ENCODE assay signal across 17 cellular contexts in the genomic region with DNA sequence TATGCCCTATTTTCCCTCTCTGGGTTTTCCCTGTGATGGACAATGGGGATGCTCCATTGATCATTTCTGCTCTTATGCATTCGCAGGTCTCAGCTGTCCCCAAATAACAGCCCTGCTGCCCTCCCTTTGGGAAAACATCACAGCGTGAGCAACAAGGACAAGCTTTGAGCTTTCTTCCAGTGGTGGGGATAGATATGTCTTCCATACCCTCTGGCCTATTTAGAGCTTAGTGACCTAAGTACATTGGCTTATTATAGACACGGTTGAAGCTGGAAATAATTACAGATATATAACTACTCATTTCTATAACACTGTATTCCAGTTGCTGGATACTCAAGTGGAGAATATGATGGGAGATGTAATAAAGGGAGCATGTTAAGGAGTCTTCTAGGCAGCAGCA.
DNase-seq lines count a peak whose midpoint lies in the region; ATAC-seq and TF ChIP-seq lines count a peak whose summit lies in the region.
"Had no signal": no experiment of that assay in that cellular context is flagged by ENCODE, and none has a peak within 500 bp of the region (broad histone marks: within the 10 kb centered on the region; RNA-seq: fewer than 3 reads in every experiment).

No MANE protein-coding gene starts in this region.

- H3K9me3 ChIP-seq in right atrium auricular region (no peaks in the 10 kb centered on the region), IMR-90 (ENCODE audit: control insufficient read depth, insufficient read depth, low read length) (no peaks in the 10 kb centered on the region), heart right ventricle (no peaks in the 10 kb centered on the region)
- H3K9me3 ChIP-seq: BLaER1 had no signal

- no peaks in the 10 kb centered on the region for H3K9me3 Mint-ChIP-seq in stimulated activated memory B cell treated with anti-CD40 and anti-IgM and Interleukin-4, amounts not matched to agents 10 μg/mL and 1 μg/mL and 100 μg/mL, for 72 hours
- no peaks in the 10 kb centered on the region for H3K9me3 Mint-ChIP-seq in activated CD8-positive, alpha-beta memory T cell treated with anti-CD3 and anti-CD28 coated beads, Interleukin-2, amount 10 ng/mL, durations not matched to agents 7 days and 5 days (ENCODE audit: low read depth)
- H3K9me3 Mint-ChIP-seq: CD4-positive, alpha-beta memory T cell; GM23338 had no signal

- H3K27me3 Mint-ChIP-seq in stimulated activated memory B cell treated with anti-CD40 and anti-IgM and Interleukin-4, amounts not matched to agents 10 μg/mL and 1 μg/mL and 100 μg/mL, for 72 hours, result no peaks in the 10 kb centered on the region
- peaks cover under 1% of the 10 kb centered on the region for H3K27me3 Mint-ChIP-seq in activated CD8-positive, alpha-beta memory T cell treated with anti-CD3 and anti-CD28 coated beads, Interleukin-2, amount 10 ng/mL, durations not matched to agents 7 days and 5 days

- H4K8ac ChIP-seq in IMR-90 (ENCODE audit: low read depth in 2 of 2, low read length in 2 of 2), result no peak overlapping the region

- H4K91ac ChIP-seq in IMR-90 (ENCODE audit: insufficient read depth, low read depth, low read length), result no peak overlapping the region

- H3K27ac Mint-ChIP-seq in stimulated activated memory B cell treated with anti-CD40 and anti-IgM and Interleukin-4, amounts not matched to agents 10 μg/mL and 1 μg/mL and 100 μg/mL, for 72 hours, result peak overlapping the region; percentile 74
- H3K27ac Mint-ChIP-seq in activated CD8-positive, alpha-beta memory T cell treated with anti-CD3 and anti-CD28 coated beads, Interleukin-2, amount 10 ng/mL, durations not matched to agents 7 days and 5 days, result no peak overlapping the region
- H3K27ac Mint-ChIP-seq: CD14-positive monocyte; CD4-positive, alpha-beta memory T cell; GM23338 had no signal

- H2AK5ac ChIP-seq in IMR-90 (ENCODE audit: low read depth, low read length), result no peak overlapping the region

- no peak overlapping the region for H3K23ac ChIP-seq in IMR-90 (ENCODE audit: low read depth, low read length)

- TF ChIP-seq RAD21 in IMR-90 (IDR thresholded peaks at IDR 0.05; ENCODE audit: low read length), result no peak

- no peak overlapping the region for H3K9ac ChIP-seq in IMR-90 (ENCODE audit: low read depth, low read length)
- H3K9ac ChIP-seq: BLaER1 had no signal

- H3K36me3 ChIP-seq in right atrium auricular region (no peaks in the 10 kb centered on the region), IMR-90 (ENCODE audit: control insufficient read depth, insufficient read depth, low read length) (no peaks in the 10 kb centered on the region), heart right ventricle (no peaks in the 10 kb centered on the region)
- H3K36me3 ChIP-seq: BLaER1 had no signal

- H3K36me3 Mint-ChIP-seq in stimulated activated memory B cell treated with anti-CD40 and anti-IgM and Interleukin-4, amounts not matched to agents 10 μg/mL and 1 μg/mL and 100 μg/mL, for 72 hours, result no peaks in the 10 kb centered on the region
- no peaks in the 10 kb centered on the region for H3K36me3 Mint-ChIP-seq in activated CD8-positive, alpha-beta memory T cell treated with anti-CD3 and anti-CD28 coated beads, Interleukin-2, amount 10 ng/mL, durations not matched to agents 7 days and 5 days
- H3K36me3 Mint-ChIP-seq: CD14-positive monocyte; CD4-positive, alpha-beta memory T cell had no signal

- no peak overlapping the region for H2BK15ac ChIP-seq in IMR-90 (ENCODE audit: low read depth, low read length)

- H4K5ac ChIP-seq in IMR-90 (ENCODE audit: low read depth, low read length), result no peak overlapping the region

- H3K9me1 ChIP-seq in IMR-90 (ENCODE audit: insufficient read depth, low read length), result no peaks in the 10 kb centered on the region

- no peak overlapping the region for H3K56ac ChIP-seq in IMR-90 (ENCODE audit: extremely low read depth, insufficient read depth, low read length)

- H3K27me3 ChIP-seq in right atrium auricular region (no peaks in the 10 kb centered on the region), IMR-90 (ENCODE audit: control insufficient read depth, insufficient read depth, low read length) (peaks cover 7% of the 10 kb centered on the region; the same call in 1 of the 2 replicates), heart right ventricle (no peaks in the 10 kb centered on the region)
- H3K27me3 ChIP-seq: BLaER1 had no signal

- H3K79me1 ChIP-seq in IMR-90 (ENCODE audit: low read depth in 1 of 2, low read length in 2 of 2), result no peaks in the 10 kb centered on the region

- H2BK5ac ChIP-seq in IMR-90 (ENCODE audit: low read depth, low read length, poor library complexity, severe bottlenecking), result no peak overlapping the region

- H3K4me1 ChIP-seq in right atrium auricular region (peaks cover 0 to 5% of the 10 kb centered on the region in 2 donors), IMR-90 (ENCODE audit: control insufficient read depth, insufficient read depth, low read length) (peaks cover 3% of the 10 kb centered on the region; the same call in 1 of the 2 replicates), heart right ventricle (peaks cover 0 to 48% (median 3%) of the 10 kb centered on the region in 9 donors)

- TF ChIP-seq POLR2A in IMR-90 (IDR thresholded peaks at IDR 0.05; ENCODE audit: low read depth, low read length), result no peak

- ATAC-seq in Right ventricle myocardium superior (ENCODE audit: poor library complexity) (peak; percentile 42), IMR-90 (ENCODE audit: low read depth) (no peak), heart right ventricle (peak in 5 of 8 donors; percentile 19 to 65 (median 39))
- no peak for ATAC-seq in stimulated activated memory B cell treated with anti-CD40 and anti-IgM and Interleukin-4, amounts not matched to agents 10 μg/mL and 1 μg/mL and 100 μg/mL, for 72 hours
- no peak for ATAC-seq in activated CD8-positive, alpha-beta memory T cell treated with anti-CD3 and anti-CD28 coated beads, Interleukin-2, amount 10 ng/mL, durations not matched to agents 7 days and 5 days
- ATAC-seq: GM23338 had no signal

- BruUV-seq in IMR-90 (replicated peaks; lab: Mats Ljungman, UMichigan), result no TSS peak

- H2AK9ac ChIP-seq in IMR-90 (replicated peaks; ENCODE audit: low read depth, low read length, poor library complexity), result no peak overlapping the region

- in situ Hi-C loops in IMR-90 (cut with MboI; ENCODE audit: low sequenced_read_pairs) (no loop called here), ACHN (cut with HindIII; ENCODE audit: low pct_ligation_motif_present, low pct_unique_long_range_greater_than_20kb, low sequenced_read_pairs) (no loop called here)

- H2AFZ ChIP-seq in IMR-90 (replicated peaks; ENCODE audit: low read length, poor library complexity), result no peak overlapping the region
- H2AFZ ChIP-seq: GM23338 had no signal

- no peak overlapping the region for H2BK120ac ChIP-seq in IMR-90 (ENCODE audit: low read depth, low read length)

- H3K4me2 ChIP-seq in IMR-90 (ENCODE audit: low read depth, low read length), result no peak overlapping the region
- H3K4me2 ChIP-seq: BLaER1, GM23338 had no signal

- no CpG with 5 or more reads among the region's 3 CpGs for WGBS in IMR-90 (ENCODE audit: extremely low coverage in 2 of 2, insufficient read length in 1 of 2), 2 experiments
- WGBS in heart right ventricle, 2 donors, result 36 to 61% methylated on average over 3 of the region's 3 CpGs

- H3K4me3 ChIP-seq in right atrium auricular region, result no peak overlapping the region
- no peak overlapping the region for H3K4me3 ChIP-seq in IMR-90 (ENCODE audit: insufficient read depth, low read depth, low read length)
- no peak overlapping the region for H3K4me3 ChIP-seq in heart right ventricle
- H3K4me3 ChIP-seq: BLaER1, GM23338 had no signal

- H3K4me3 Mint-ChIP-seq in stimulated activated memory B cell treated with anti-CD40 and anti-IgM and Interleukin-4, amounts not matched to agents 10 μg/mL and 1 μg/mL and 100 μg/mL, for 72 hours, result no peak overlapping the region
- H3K4me3 Mint-ChIP-seq in activated CD8-positive, alpha-beta memory T cell treated with anti-CD3 and anti-CD28 coated beads, Interleukin-2, amount 10 ng/mL, durations not matched to agents 7 days and 5 days, result no peak overlapping the region
- H3K4me3 Mint-ChIP-seq: CD14-positive monocyte; CD4-positive, alpha-beta memory T cell; GM23338 had no signal

- H3K18ac ChIP-seq in IMR-90 (ENCODE audit: low read depth, low read length), result no peak overlapping the region

- CTCF ChIA-PET in IMR-90 (lab: Yijun Ruan, JAX), result interaction anchor here (1.1 kb wide), 1 partner anchor 30 kb away, joined by 3 read pairs; no protein-coding TSS in a partner anchor
- CTCF ChIA-PET in activated CD8-positive, alpha-beta memory T cell treated with anti-CD3 and anti-CD28 coated beads, Interleukin-2, amount 10 ng/mL, durations not matched to agents 7 days and 5 days (lab: Charles Lee), result interaction anchor here (1.2 kb wide), 1 partner anchor 8 kb away, joined by 3 read pairs; no protein-coding TSS in a partner anchor

- H4K20me1 ChIP-seq in IMR-90 (ENCODE audit: insufficient read depth, low read length), result no peaks in the 10 kb centered on the region
- H4K20me1 ChIP-seq: BLaER1 had no signal

- TF ChIP-seq CTCF in right atrium auricular region (IDR thresholded peaks at IDR 0.05), result no peak
- no peak for TF ChIP-seq CTCF in IMR-90 (conservative IDR thresholded peaks at IDR 0.05; ENCODE audit: low read depth, low read length)
- no peak for TF ChIP-seq CTCF in heart right ventricle (IDR thresholded peaks at IDR 0.05)

- intact Hi-C loops in Right ventricle myocardium superior (cut with DNase I), result no loop called here
- intact Hi-C loops in IMR-90 (cut with micrococcal nuclease), result no loop called here
- intact Hi-C loops in heart right ventricle (cut with DNase I), result no loop called here

- H3K4me1 Mint-ChIP-seq in stimulated activated memory B cell treated with anti-CD40 and anti-IgM and Interleukin-4, amounts not matched to agents 10 μg/mL and 1 μg/mL and 100 μg/mL, for 72 hours, result peaks cover 59% of the 10 kb centered on the region
- no peaks in the 10 kb centered on the region for H3K4me1 Mint-ChIP-seq in activated CD8-positive, alpha-beta memory T cell treated with anti-CD3 and anti-CD28 coated beads, Interleukin-2, amount 10 ng/mL, durations not matched to agents 7 days and 5 days
- H3K4me1 Mint-ChIP-seq: CD14-positive monocyte; CD4-positive, alpha-beta memory T cell; GM23338 had no signal

- H3K14ac ChIP-seq in IMR-90 (replicated peaks; ENCODE audit: low read depth, low read length), result 0 out of 2 replicates have a peak overlapping the region, but pooled peaks have one; percentile 41

- no peak overlapping the region for H2BK20ac ChIP-seq in IMR-90 (ENCODE audit: low read depth, low read length)

- DNase-seq in Right ventricle myocardium superior (no peak), right atrium auricular region (ENCODE audit: low spot score) (no peak), IMR-90 (no peak), heart right ventricle (no peak), ACHN (no peak)
- no peak for DNase-seq in activated CD8-positive, alpha-beta memory T cell treated with anti-CD3 and anti-CD28 coated beads, Interleukin-2, amount 10 ng/mL, durations not matched to agents 7 days and 5 days
- DNase-seq: AML-193; CD4-positive, alpha-beta memory T cell; DMS153; DMS79; GDM1; HCEC 1CT had no signal

- H3K27ac ChIP-seq in right atrium auricular region (peak overlapping the region in 1 of 2 donors; percentile 33), IMR-90 (ENCODE audit: insufficient read depth, low read length) (no peak overlapping the region), heart right ventricle (peak overlapping the region in 8 of 10 donors; percentile 10 to 73 (median 38))
- H3K27ac ChIP-seq: BLaER1, HL-60 had no signal

- dilution Hi-C loops in IMR-90 (cut with HindIII; ENCODE audit: low sequenced_read_pairs, unreplicated experiment), result no loop called here

- no peak overlapping the region for H3K4ac ChIP-seq in IMR-90 (ENCODE audit: low read depth, low read length)

- POLR2A ChIA-PET in IMR-90 (lab: Charles Lee; ENCODE audit: unreplicated experiment), result no interaction called here

Comparison
In these comparisons a context has a peak if more than half of its experiments do, and no peak if none do; other contexts are left out.
1. ATAC-seq: peak in Right ventricle myocardium superior (single experiment) and heart right ventricle (5 of 8); none in IMR-90 (single experiment), stimulated activated memory B cell treated with anti-CD40 and anti-IgM and Interleukin-4, amounts not matched to agents 10 μg/mL and 1 μg/mL and 100 μg/mL, for 72 hours (single experiment) and activated CD8-positive, alpha-beta memory T cell treated with anti-CD3 and anti-CD28 coated beads, Interleukin-2, amount 10 ng/mL, durations not matched to agents 7 days and 5 days (single experiment).